Comparison of ENCODE assay signal across 24 cellular contexts in the genomic region with DNA sequence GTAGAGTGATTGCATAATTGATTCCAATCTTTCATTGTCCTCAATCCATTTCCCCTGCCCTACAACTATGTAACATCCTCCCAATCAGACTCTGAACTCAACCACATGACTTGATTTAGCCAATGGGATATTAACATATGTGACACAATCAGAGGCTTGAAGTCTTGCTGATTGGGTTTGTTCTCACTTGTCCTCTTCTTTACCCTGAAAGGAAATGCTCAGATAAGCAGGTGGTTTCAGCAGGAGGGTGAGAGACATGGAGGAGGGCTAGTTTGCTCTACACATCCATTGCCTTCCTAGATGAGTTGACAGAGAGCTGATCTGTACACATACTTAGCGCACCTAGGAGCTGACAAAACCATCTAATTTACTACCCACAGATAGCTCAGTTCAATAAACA.
"Had no signal": no experiment of that assay in that cellular context is flagged by ENCODE, and none has a peak within 500 bp of the region (broad histone marks: within the 10 kb centered on the region; RNA-seq: fewer than 3 reads in every experiment).

No MANE protein-coding gene starts in this region.

- H3K4me3 ChIP-seq: PC-9, Peyer's patch, SJCRH30 had no signal

- H3K27me3 ChIP-seq: Peyer's patch, SJCRH30 had no signal

- FAIRE-seq: HepG2 had no signal

- H3K27ac ChIP-seq: KMS-11, PC-9, Peyer's patch, SJCRH30 had no signal

- H3K4me2 ChIP-seq: KMS-11, PC-9 had no signal

- H3K4me1 ChIP-seq: Peyer's patch, SJCRH30 had no signal

- H2AFZ ChIP-seq: PC-9 had no signal

- H3K36me3 ChIP-seq: Peyer's patch, SJCRH30 had no signal

- H3K9me3 ChIP-seq: SJCRH30 had no signal

- DNase-seq: IMR-90; Kasumi-1; MM.1S; NCI-H1048; NCI-H1105 treated with DMSO at 0.1 percent for 48 hours; NCI-H1417 treated with DMSO at 0.1 percent for 48 hours; NCI-H146; NCI-H1694 treated with DMSO at 0.1 percent for 48 hours; NCI-H1930; NCI-H2081; NCI-H2107; NCI-H2227 treated with DMSO at 0.1 percent for 48 hours; NCI-H446; NCI-H510A; NCI-H524 treated with DMSO at 0.1 percent for 48 hours; NCI-H69; NCI-H774; NK-92 treated with Interleukin-12 subunit alpha and Interleukin-12 subunit beta, amount 100 ng/mL, for 24 hours; PC-9; Peyer's patch; SHP77 treated with DMSO at 0.1 percent for 48 hours; SJCRH30 had no signal
